9 cellular contexts compared by ENCODE assay signal in genomic region chr10:27745380-27745718, GRCh38. TPM values are rescaled to one million over a fixed set of nuclear protein-coding genes. Genes with fewer than 3 reads are reported as not detected.
DNase-seq lines count a peak whose midpoint lies in the region; ATAC-seq and TF ChIP-seq lines count a peak whose summit lies in the region.
"Had no signal": no experiment of that assay in that cellular context is flagged by ENCODE, and none has a peak within 500 bp of the region (broad histone marks: within the 10 kb centered on the region; RNA-seq: fewer than 3 reads in every experiment).

No MANE protein-coding gene starts in this region.

- H3K4me1 ChIP-seq in MM.1S (ENCODE audit: low read length) (peaks cover 12% of the 10 kb centered on the region; the same call in 1 of the 2 replicates), fibroblast of lung (ENCODE audit: control insufficient read depth, extremely low read depth, insufficient read depth, low read length) (no peaks in the 10 kb centered on the region), parathyroid adenoma (peaks cover 2% of the 10 kb centered on the region)

- peaks cover 13% of the 10 kb centered on the region for H3K27me3 ChIP-seq in MM.1S (replicated peaks; ENCODE audit: insufficient read depth, low read length)
- H3K27me3 ChIP-seq in fibroblast of lung (ENCODE audit: control insufficient read depth, insufficient read depth, low read length): peaks cover 54% of the 10 kb centered on the region
- peaks cover 16% of the 10 kb centered on the region for H3K27me3 ChIP-seq in parathyroid adenoma (ENCODE audit: control insufficient read depth, insufficient read depth, low read length)

- TF ChIP-seq CTCF in CD14-positive monocyte (IDR thresholded peaks at IDR 0.05) (no peak), MM.1S (IDR thresholded peaks at IDR 0.05; ENCODE audit: low read length) (no peak), fibroblast of lung (conservative IDR thresholded peaks at IDR 0.05 in 1 of 2, IDR thresholded peaks at IDR 0.05 in 1 of 2; ENCODE audit: low read depth in 1 of 2, low read length in 2 of 2) (no peak), parathyroid adenoma (IDR thresholded peaks at IDR 0.05) (no peak)

- peaks cover 77 to 93% (median 81%) of the 10 kb centered on the region in 3 donors for H3K27me3 Mint-ChIP-seq in CD14-positive monocyte (ENCODE audit: low read depth in 3 of 3)

- H3K9ac ChIP-seq in MM.1S (ENCODE audit: low read length): no peak overlapping the region
- no peak overlapping the region for H3K9ac ChIP-seq in fibroblast of lung (ENCODE audit: insufficient read depth, low read length)
- no peak overlapping the region for H3K9ac ChIP-seq in parathyroid adenoma

- H3K4me1 Mint-ChIP-seq in CD14-positive monocyte: peaks cover 50% of the 10 kb centered on the region

- H3K9me3 ChIP-seq in MM.1S (replicated peaks; ENCODE audit: insufficient read depth, low read length) (no peaks in the 10 kb centered on the region), fibroblast of lung (ENCODE audit: control insufficient read depth, insufficient read depth, low read depth, low read length) (no peaks in the 10 kb centered on the region), parathyroid adenoma (ENCODE audit: control insufficient read depth, low read length) (no peaks in the 10 kb centered on the region)

- H3K4me3 Mint-ChIP-seq in CD14-positive monocyte: peak overlapping the region; percentile 93 to 96

- DNase-seq in CD14-positive monocyte (ENCODE audit: low spot score): no peak
- DNase-seq in MM.1S: no peak
- no peak for DNase-seq in fibroblast of lung (ENCODE audit: low read depth in 2 of 2)
- no peak for DNase-seq in HT-29 (ENCODE audit: low spot score)
- no peak for DNase-seq in HuH-7.5 (ENCODE audit: low spot score)
- DNase-seq: GF-D8 had no signal

- H4K20me1 ChIP-seq in MM.1S (ENCODE audit: insufficient read depth, low read length): no peaks in the 10 kb centered on the region
- H4K20me1 ChIP-seq in fibroblast of lung (ENCODE audit: control insufficient read depth, extremely low read depth, insufficient read depth, low read length): no peaks in the 10 kb centered on the region

- intact Hi-C loops in CD14-positive monocyte (cut with micrococcal nuclease): loop anchor here (10.0 kb wide), 2 partner anchors 639 to 649 kb away; no protein-coding TSS in a partner anchor

- H3K27ac Mint-ChIP-seq in CD14-positive monocyte: no peak overlapping the region

- H2AFZ ChIP-seq in MM.1S (ENCODE audit: low read length): no peak overlapping the region
- no peak overlapping the region for H2AFZ ChIP-seq in fibroblast of lung (ENCODE audit: low read length)
- no peak overlapping the region for H2AFZ ChIP-seq in parathyroid adenoma

- no peak overlapping the region for H3K4me3 ChIP-seq in MM.1S (ENCODE audit: low read length)
- H3K4me3 ChIP-seq in fibroblast of lung (replicated peaks in 1 of 4; ENCODE audit: control extremely low read depth in 1 of 4, insufficient read depth in 1 of 4, low read depth in 3 of 4, low read length in 4 of 4): peak overlapping the region in 1 of 4 experiments; percentile 61
- H3K4me3 ChIP-seq in parathyroid adenoma (ENCODE audit: low read depth, low read length): peak overlapping the region; percentile 25

- H3K4me2 ChIP-seq in MM.1S (ENCODE audit: low read depth, low read length) (peak overlapping the region; percentile 98; the same call in 1 of the 2 replicates), fibroblast of lung (ENCODE audit: extremely low read depth, insufficient read depth, low read length) (peak overlapping the region; percentile 13), parathyroid adenoma (ENCODE audit: low read length) (peak overlapping the region; percentile 78)

- ATAC-seq in HG03469 (IDR thresholded peaks at IDR 0.05; ENCODE audit: unreplicated experiment) (no peak), HG03095 (IDR thresholded peaks at IDR 0.05; ENCODE audit: unreplicated experiment) (no peak)

- H3K27ac ChIP-seq in MM.1S (ENCODE audit: low read length) (no peak overlapping the region), fibroblast of lung (ENCODE audit: insufficient read depth, low read length) (no peak overlapping the region), parathyroid adenoma (no peak overlapping the region)

- no peaks in the 10 kb centered on the region for H3K9me2 ChIP-seq in MM.1S (replicated peaks; ENCODE audit: insufficient read depth, low read length)

- peaks cover 0 to 26% (median 14%) of the 10 kb centered on the region in 7 donors for H3K9me3 Mint-ChIP-seq in CD14-positive monocyte

- H3K79me2 ChIP-seq in MM.1S (ENCODE audit: low read length) (no peaks in the 10 kb centered on the region), fibroblast of lung (ENCODE audit: control insufficient read depth, insufficient read depth, low read length) (no peaks in the 10 kb centered on the region), parathyroid adenoma (no peaks in the 10 kb centered on the region)

- peaks cover 13% of the 10 kb centered on the region for H3F3A ChIP-seq in MM.1S (ENCODE audit: insufficient read depth, low read length)

- H3K36me3 ChIP-seq in MM.1S (replicated peaks; ENCODE audit: insufficient read depth, low read length) (no peaks in the 10 kb centered on the region), fibroblast of lung (ENCODE audit: control insufficient read depth, insufficient read depth, low read length) (no peaks in the 10 kb centered on the region), parathyroid adenoma (ENCODE audit: control insufficient read depth, insufficient read depth, low read length) (no peaks in the 10 kb centered on the region)

- H3K36me3 Mint-ChIP-seq in CD14-positive monocyte: peaks cover 0 to 14% of the 10 kb centered on the region in 2 donors

RNA-seq across cellular contexts. Expression of gene MKX, which starts 0.3 kb away (rescaled TPM):
- polyA plus RNA-seq in CD14-positive monocyte (not detected), fibroblast of lung (1.3 and 2.2 TPM in 2 replicates)
- 2.8 and 15.0 TPM in 2 replicates for total RNA-seq in fibroblast of lung
- polyA plus RNA-seq in fibroblast of lung (2012): 1.2 and 1.5 TPM in 2 replicates
- 0.26 TPM in 1 of 2 replicates, not detected in the other for polyA minus RNA-seq in fibroblast of lung (ENCODE audit: low replicate concordance)
- total RNA-seq in HT-29 (2014; rRNA removed; shearing (Covaris generic)): not detected in 2 replicates

Comparison
In these comparisons a context has a peak if more than half of its experiments do, and no peak if none do; other contexts are left out.
1. H3K4me2 ChIP-seq: peak in every context shown above with its lines; median percentile 98 in MM.1S; 78 in parathyroid adenoma; 13 in fibroblast of lung.